ENCODE assay signal across 23 cellular contexts in genomic region chr12:115467531-115467930, GRCh38.
"Had no signal": no experiment of that assay in that cellular context is flagged by ENCODE, and none has a peak within 500 bp of the region (broad histone marks: within the 10 kb centered on the region; RNA-seq: fewer than 3 reads in every experiment).

No MANE protein-coding gene starts in this region.

- H3K4me1 Mint-ChIP-seq: memory B cell; naive B cell; neural crest cell; stimulated activated naive B cell treated with anti-CD40 and anti-IgM and Interleukin-4, amounts not matched to agents 10 μg/mL and 1 μg/mL and 100 μg/mL, for 72 hours; stimulated activated naive CD8-positive, alpha-beta T cell treated with anti-CD3 and anti-CD28 coated beads, Interleukin-15, amount 100 ng/mL, for 72 hours had no signal

- H3K4me1 ChIP-seq: colonic mucosa, parathyroid adenoma, sigmoid colon, suprapubic skin, upper lobe of right lung had no signal

- H3K79me2 ChIP-seq: parathyroid adenoma had no signal

- H3K36me3 Mint-ChIP-seq: memory B cell; naive B cell; natural killer cell treated with Interleukin-12 subunit alpha and Interleukin-12 subunit beta and Interleukin-15 and Interleukin-18, amount 100 ng/mL, for 72 hours; stimulated activated naive B cell treated with anti-CD40 and anti-IgM and Interleukin-4, amounts not matched to agents 10 μg/mL and 1 μg/mL and 100 μg/mL, for 72 hours had no signal

- H3K27ac Mint-ChIP-seq: dendritic cell treated with granulocyte-macrophage colony-stimulating factor and Interleukin-4, amounts not matched to agents 40 ng/mL and 50 ng/mL, for 4 days; endodermal cell; memory B cell; naive B cell; natural killer cell treated with Interleukin-12 subunit alpha and Interleukin-12 subunit beta and Interleukin-15 and Interleukin-18, amount 100 ng/mL, for 72 hours; progenitor cell of endocrine pancreas; stimulated activated naive B cell treated with anti-CD40 and anti-IgM and Interleukin-4, amounts not matched to agents 10 μg/mL and 1 μg/mL and 100 μg/mL, for 72 hours; stimulated activated naive CD8-positive, alpha-beta T cell treated with anti-CD3 and anti-CD28 coated beads, Interleukin-15, amount 100 ng/mL, for 72 hours had no signal

- DNase-seq: effector CD8-positive, alpha-beta T cell; foreskin melanocyte; kidney; naive B cell; sigmoid colon; stimulated activated CD4-positive, alpha-beta T cell treated with anti-CD3 and anti-CD28 coated beads, Interleukin-4, amount 100 ng/mL, for 4 hours; stimulated activated naive B cell treated with anti-CD40 and anti-IgM and Interleukin-4, amounts not matched to agents 10 μg/mL and 1 μg/mL and 100 μg/mL, for 72 hours; stimulated activated naive CD8-positive, alpha-beta T cell treated with anti-CD3 and anti-CD28 coated beads, Interleukin-15, amount 100 ng/mL, for 72 hours; upper lobe of right lung had no signal

- H3K4me3 Mint-ChIP-seq: dendritic cell treated with granulocyte-macrophage colony-stimulating factor and Interleukin-4, amounts not matched to agents 40 ng/mL and 50 ng/mL, for 4 days; endodermal cell; memory B cell; naive B cell; natural killer cell treated with Interleukin-12 subunit alpha and Interleukin-12 subunit beta and Interleukin-15 and Interleukin-18, amount 100 ng/mL, for 72 hours; neural crest cell; stimulated activated naive B cell treated with anti-CD40 and anti-IgM and Interleukin-4, amounts not matched to agents 10 μg/mL and 1 μg/mL and 100 μg/mL, for 72 hours; stimulated activated naive CD8-positive, alpha-beta T cell treated with anti-CD3 and anti-CD28 coated beads, Interleukin-15, amount 100 ng/mL, for 72 hours had no signal

- H3K4me3 ChIP-seq: colonic mucosa, lung, sigmoid colon, suprapubic skin, transverse colon, upper lobe of right lung, vagina had no signal

- H3K36me3 ChIP-seq: colonic mucosa, neutrophil, sigmoid colon, suprapubic skin, transverse colon, upper lobe of right lung, vagina had no signal

- H3K27me3 Mint-ChIP-seq: natural killer cell treated with Interleukin-12 subunit alpha and Interleukin-12 subunit beta and Interleukin-15 and Interleukin-18, amount 100 ng/mL, for 72 hours; stimulated activated naive CD8-positive, alpha-beta T cell treated with anti-CD3 and anti-CD28 coated beads, Interleukin-15, amount 100 ng/mL, for 72 hours had no signal

- H2AFZ ChIP-seq: parathyroid adenoma had no signal

- H3K27ac ChIP-seq: colonic mucosa, epithelial cell of prostate, neutrophil, parathyroid adenoma, sigmoid colon, suprapubic skin, transverse colon, upper lobe of right lung, vagina had no signal

- H3K9ac ChIP-seq: parathyroid adenoma had no signal

- H3K9me3 ChIP-seq: colonic mucosa, neutrophil, sigmoid colon, suprapubic skin, transverse colon, upper lobe of right lung, vagina had no signal

- H3K27me3 ChIP-seq: colonic mucosa, neutrophil, sigmoid colon, suprapubic skin, transverse colon, upper lobe of right lung, vagina had no signal

- ATAC-seq: stimulated activated naive B cell treated with anti-CD40 and anti-IgM and Interleukin-4, amounts not matched to agents 10 μg/mL and 1 μg/mL and 100 μg/mL, for 72 hours; stimulated activated naive CD8-positive, alpha-beta T cell treated with anti-CD3 and anti-CD28 coated beads, Interleukin-15, amount 100 ng/mL, for 72 hours had no signal

- H3K9me3 Mint-ChIP-seq: dendritic cell treated with granulocyte-macrophage colony-stimulating factor and Interleukin-4, amounts not matched to agents 40 ng/mL and 50 ng/mL, for 4 days; endodermal cell; memory B cell; neural crest cell had no signal
